17 cellular contexts compared by ENCODE assay signal in the genomic region with DNA sequence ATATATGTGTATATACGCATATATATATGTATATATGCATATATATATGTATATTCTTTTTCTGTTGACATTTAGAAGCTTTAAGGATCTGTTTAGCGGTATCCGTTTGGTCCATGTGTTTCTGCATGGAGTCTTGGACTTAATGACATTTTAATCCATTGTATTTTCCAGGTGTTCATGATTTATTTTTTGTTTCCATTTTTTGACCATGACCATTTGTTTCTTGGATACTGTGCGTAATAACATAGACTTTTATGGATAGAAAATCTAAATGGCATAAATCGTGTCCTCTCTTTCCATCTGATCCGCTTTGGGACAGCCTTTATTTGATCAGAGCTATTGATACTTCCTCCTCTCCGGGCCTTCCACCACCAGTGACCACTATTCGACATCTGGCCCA.
"Had no signal": no experiment of that assay in that cellular context is flagged by ENCODE, and none has a peak within 500 bp of the region (broad histone marks: within the 10 kb centered on the region; RNA-seq: fewer than 3 reads in every experiment).

No MANE protein-coding gene starts in this region.

- DNase-seq: dermis blood vessel endothelial cell; dorsolateral prefrontal cortex; effector CD4-positive, alpha-beta T cell; effector memory CD4-positive, alpha-beta T cell; foreskin keratinocyte; head of caudate nucleus; heart right ventricle; hippocampal formation; left cardiac atrium; left lung; left ventricle myocardium superior; lower lobe of right lung; mucosa of descending colon had no signal

- H3K4me1 Mint-ChIP-seq: mesothelial cell of epicardium had no signal

- ATAC-seq: foreskin keratinocyte, heart right ventricle, left cardiac atrium, left lung, lower lobe of right lung, mucosa of descending colon had no signal

- H3K9me3 Mint-ChIP-seq: mesothelial cell of epicardium had no signal

- H3K4me3 Mint-ChIP-seq: mesothelial cell of epicardium had no signal

- H3K4me3 ChIP-seq: coronary artery, dorsolateral prefrontal cortex, esophagus muscularis mucosa, gastroesophageal sphincter, heart right ventricle, left lung, lower lobe of right lung, mucosa of descending colon had no signal

- H3K4me1 ChIP-seq: left lung had no signal

- H3K9me3 ChIP-seq: esophagus muscularis mucosa, gastroesophageal sphincter, heart right ventricle, left lung, lower lobe of right lung, mucosa of descending colon had no signal

- H3K27me3 ChIP-seq: dorsolateral prefrontal cortex, esophagus muscularis mucosa, foreskin keratinocyte, gastroesophageal sphincter, heart right ventricle, left lung had no signal

- H3K27ac Mint-ChIP-seq: mesothelial cell of epicardium had no signal

- H3K27ac ChIP-seq: coronary artery, dorsolateral prefrontal cortex, esophagus muscularis mucosa, foreskin keratinocyte, gastroesophageal sphincter, heart right ventricle, left lung, lower lobe of right lung had no signal

- H3K36me3 Mint-ChIP-seq: mesothelial cell of epicardium had no signal

- H3K36me3 ChIP-seq: left lung, lower lobe of right lung had no signal
